ENCODE assay signal across 1 cellular context in the genomic region with DNA sequence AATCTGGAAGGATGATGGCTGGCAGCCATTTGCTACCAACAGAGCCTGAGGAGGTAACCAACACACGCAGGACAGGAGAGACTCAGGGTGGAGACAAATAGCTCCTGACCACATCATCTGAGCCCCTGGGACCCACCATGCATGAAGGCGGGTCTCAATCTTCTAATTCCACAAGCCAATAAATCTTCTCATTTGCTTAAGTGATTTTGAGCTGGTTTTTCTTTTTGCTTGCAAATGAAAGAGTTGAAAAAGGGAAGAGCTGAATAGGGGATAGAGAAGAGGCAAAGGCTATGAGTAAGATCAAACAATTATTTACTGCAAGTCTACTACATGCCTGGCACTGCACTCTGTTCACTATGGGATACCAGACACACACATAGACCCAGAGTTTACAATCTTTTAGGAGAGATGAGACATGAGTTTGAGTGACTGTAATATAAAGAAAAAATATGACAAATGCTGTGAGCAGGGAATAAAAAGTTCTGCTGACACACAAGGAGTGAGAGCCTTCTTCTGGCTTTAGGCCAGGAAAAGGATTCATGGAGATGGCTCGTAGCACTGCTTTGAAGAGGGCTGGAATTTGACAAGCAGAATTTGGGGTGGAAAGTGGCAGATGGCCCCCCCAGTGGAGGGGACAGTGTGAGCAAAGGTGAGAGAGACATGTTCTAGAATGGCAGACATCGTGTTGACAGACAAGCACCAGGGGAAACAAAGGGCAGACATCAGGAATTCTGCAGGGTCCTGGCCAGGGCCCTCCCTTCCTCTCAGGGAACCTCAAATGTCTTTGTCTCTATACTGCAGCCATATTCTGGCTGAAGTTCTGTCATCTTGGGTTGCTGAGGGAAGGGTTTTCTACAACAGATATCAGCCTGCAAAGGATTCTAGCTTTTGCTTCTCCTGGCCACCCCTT.
TF ChIP-seq lines count a peak whose summit lies in the region.

No MANE protein-coding gene starts in this region.

TF ChIP-seq in GM23338, 12 proteins besides CTCF, POLR2A, EP300 and RAD21:
- no peak for TF ChIP-seq CREB1 (CRISPR knock-in tag; IDR thresholded peaks at IDR 0.05; ENCODE audit: low read depth)
- TF ChIP-seq JUNB (IDR thresholded peaks at IDR 0.05; ENCODE audit: unreplicated experiment): no peak
- no peak for TF ChIP-seq NANOG (IDR thresholded peaks at IDR 0.05; ENCODE audit: borderline replicate concordance)
- no peak for TF ChIP-seq EZH2 (IDR thresholded peaks at IDR 0.05; ENCODE audit: low read depth, unreplicated experiment)
- TF ChIP-seq, protein P1, sequence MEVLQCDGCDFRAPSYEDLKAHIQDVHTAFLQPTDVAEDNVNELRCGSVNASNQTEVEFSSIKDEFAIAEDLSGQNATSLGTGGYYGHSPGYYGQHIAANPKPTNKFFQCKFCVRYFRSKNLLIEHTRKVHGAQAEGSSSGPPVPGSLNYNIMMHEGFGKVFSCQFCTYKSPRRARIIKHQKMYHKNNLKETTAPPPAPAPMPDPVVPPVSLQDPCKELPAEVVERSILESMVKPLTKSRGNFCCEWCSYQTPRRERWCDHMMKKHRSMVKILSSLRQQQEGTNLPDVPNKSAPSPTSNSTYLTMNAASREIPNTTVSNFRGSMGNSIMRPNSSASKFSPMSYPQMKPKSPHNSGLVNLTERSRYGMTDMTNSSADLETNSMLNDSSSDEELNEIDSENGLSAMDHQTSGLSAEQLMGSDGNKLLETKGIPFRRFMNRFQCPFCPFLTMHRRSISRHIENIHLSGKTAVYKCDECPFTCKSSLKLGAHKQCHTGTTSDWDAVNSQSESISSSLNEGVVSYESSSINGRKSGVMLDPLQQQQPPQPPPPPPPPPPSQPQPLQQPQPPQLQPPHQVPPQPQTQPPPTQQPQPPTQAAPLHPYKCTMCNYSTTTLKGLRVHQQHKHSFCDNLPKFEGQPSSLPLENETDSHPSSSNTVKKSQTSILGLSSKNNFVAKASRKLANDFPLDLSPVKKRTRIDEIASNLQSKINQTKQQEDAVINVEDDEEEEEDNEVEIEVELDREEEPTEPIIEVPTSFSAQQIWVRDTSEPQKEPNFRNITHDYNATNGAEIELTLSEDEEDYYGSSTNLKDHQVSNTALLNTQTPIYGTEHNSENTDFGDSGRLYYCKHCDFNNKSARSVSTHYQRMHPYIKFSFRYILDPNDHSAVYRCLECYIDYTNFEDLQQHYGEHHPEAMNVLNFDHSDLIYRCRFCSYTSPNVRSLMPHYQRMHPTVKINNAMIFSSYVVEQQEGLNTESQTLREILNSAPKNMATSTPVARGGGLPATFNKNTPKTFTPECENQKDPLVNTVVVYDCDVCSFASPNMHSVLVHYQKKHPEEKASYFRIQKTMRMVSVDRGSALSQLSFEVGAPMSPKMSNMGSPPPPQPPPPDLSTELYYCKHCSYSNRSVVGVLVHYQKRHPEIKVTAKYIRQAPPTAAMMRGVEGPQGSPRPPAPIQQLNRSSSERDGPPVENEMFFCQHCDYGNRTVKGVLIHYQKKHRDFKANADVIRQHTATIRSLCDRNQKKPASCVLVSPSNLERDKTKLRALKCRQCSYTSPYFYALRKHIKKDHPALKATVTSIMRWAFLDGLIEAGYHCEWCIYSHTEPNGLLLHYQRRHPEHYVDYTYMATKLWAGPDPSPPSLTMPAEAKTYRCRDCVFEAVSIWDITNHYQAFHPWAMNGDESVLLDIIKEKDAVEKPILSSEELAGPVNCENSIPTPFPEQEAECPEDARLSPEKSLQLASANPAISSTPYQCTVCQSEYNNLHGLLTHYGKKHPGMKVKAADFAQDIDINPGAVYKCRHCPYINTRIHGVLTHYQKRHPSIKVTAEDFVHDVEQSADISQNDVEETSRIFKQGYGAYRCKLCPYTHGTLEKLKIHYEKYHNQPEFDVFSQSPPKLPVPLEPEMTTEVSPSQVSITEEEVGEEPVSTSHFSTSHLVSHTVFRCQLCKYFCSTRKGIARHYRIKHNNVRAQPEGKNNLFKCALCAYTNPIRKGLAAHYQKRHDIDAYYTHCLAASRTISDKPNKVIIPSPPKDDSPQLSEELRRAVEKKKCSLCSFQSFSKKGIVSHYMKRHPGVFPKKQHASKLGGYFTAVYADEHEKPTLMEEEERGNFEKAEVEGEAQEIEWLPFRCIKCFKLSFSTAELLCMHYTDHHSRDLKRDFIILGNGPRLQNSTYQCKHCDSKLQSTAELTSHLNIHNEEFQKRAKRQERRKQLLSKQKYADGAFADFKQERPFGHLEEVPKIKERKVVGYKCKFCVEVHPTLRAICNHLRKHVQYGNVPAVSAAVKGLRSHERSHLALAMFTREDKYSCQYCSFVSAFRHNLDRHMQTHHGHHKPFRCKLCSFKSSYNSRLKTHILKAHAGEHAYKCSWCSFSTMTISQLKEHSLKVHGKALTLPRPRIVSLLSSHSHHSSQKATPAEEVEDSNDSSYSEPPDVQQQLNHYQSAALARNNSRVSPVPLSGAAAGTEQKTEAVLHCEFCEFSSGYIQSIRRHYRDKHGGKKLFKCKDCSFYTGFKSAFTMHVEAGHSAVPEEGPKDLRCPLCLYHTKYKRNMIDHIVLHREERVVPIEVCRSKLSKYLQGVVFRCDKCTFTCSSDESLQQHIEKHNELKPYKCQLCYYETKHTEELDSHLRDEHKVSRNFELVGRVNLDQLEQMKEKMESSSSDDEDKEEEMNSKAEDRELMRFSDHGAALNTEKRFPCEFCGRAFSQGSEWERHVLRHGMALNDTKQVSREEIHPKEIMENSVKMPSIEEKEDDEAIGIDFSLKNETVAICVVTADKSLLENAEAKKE (CRISPR knock-in tag; IDR thresholded peaks at IDR 0.05): no peak
- TF ChIP-seq ZNF331 (CRISPR knock-in tag; IDR thresholded peaks at IDR 0.05; ENCODE audit: low read depth): no peak
- no peak for TF ChIP-seq EZH2phosphoT487 (IDR thresholded peaks at IDR 0.05; ENCODE audit: unreplicated experiment)
